ENCODE assay signal across 19 cellular contexts in the genomic region with DNA sequence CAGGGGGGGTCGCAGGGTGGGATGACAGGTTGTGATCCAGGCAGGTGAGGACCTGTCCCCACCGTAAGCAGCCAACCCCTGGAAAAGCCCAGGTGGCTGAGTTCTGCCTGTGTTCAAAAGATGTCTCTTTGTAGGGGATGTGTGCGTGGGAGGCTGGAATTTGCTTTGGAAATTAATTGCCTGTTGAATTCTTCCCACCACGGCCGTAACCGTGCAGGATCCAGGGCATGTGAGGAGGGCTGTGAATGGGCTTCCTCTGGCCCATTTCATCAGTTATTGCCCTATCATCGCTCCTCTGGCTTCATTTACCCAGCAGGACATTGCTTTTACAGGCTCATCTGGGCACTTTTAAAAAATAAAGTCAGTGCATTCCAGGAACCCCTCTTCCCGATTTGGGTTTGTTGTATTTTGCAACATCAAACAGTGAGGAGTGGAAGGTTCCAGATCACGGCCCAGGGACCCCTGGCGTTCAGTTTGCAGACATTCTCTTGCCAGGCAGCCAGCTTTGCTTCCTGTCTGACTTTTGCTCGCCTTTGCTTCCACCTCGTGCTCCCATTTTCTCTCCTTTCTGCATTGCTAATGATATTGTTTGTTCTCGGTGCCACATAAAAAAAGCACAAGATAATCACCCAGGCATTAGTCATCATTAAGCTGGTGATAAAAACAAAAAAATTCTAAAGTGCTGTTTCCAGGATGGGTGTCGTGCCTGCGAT.
DNase-seq lines count a peak whose midpoint lies in the region; ATAC-seq and TF ChIP-seq lines count a peak whose summit lies in the region.
"Had no signal": no experiment of that assay in that cellular context is flagged by ENCODE, and none has a peak within 500 bp of the region (broad histone marks: within the 10 kb centered on the region; RNA-seq: fewer than 3 reads in every experiment).

No MANE protein-coding gene starts in this region.

- no peaks in the 10 kb centered on the region; the same call in 1 of the 2 replicates for H4K20me1 ChIP-seq in OCI-LY7 (ENCODE audit: insufficient read depth, low read length)

- H3K36me3 Mint-ChIP-seq in neural crest cell (ENCODE audit: low read depth), result no peaks in the 10 kb centered on the region
- H3K36me3 Mint-ChIP-seq: CD4-positive, CD25-positive, alpha-beta regulatory T cell had no signal

- intact Hi-C loops in OCI-LY7 (cut with micrococcal nuclease; ENCODE audit: unreplicated experiment), result no loop called here

- H3K4me2 ChIP-seq in OCI-LY7 (ENCODE audit: low read length), result no peak overlapping the region

- no peaks in the 10 kb centered on the region for H3K79me2 ChIP-seq in OCI-LY7 (ENCODE audit: insufficient read depth, low read depth, low read length)

- H3K4me1 Mint-ChIP-seq in neural crest cell, result peaks cover 41% of the 10 kb centered on the region
- H3K4me1 Mint-ChIP-seq: CD4-positive, CD25-positive, alpha-beta regulatory T cell had no signal

- in situ Hi-C loops in brain microvascular endothelial cell (cut with HindIII; ENCODE audit: low pct_ligation_motif_present, low sequenced_read_pairs), result no loop called here

- H3K27me3 Mint-ChIP-seq in neural crest cell (ENCODE audit: low read depth), result no peaks in the 10 kb centered on the region
- H3K27me3 Mint-ChIP-seq: CD4-positive, CD25-positive, alpha-beta regulatory T cell had no signal

- H3K27me3 ChIP-seq in brain microvascular endothelial cell (replicated peaks) (no peaks in the 10 kb centered on the region), foreskin keratinocyte (no peaks in the 10 kb centered on the region)

- ATAC-seq in foreskin keratinocyte (no peak), GM21390 (IDR thresholded peaks at IDR 0.05; ENCODE audit: unreplicated experiment) (no peak)
- ATAC-seq: HepG2 had no signal

- H3K4me3 Mint-ChIP-seq in neural crest cell, result peak overlapping the region; percentile 15
- H3K4me3 Mint-ChIP-seq: CD4-positive, CD25-positive, alpha-beta regulatory T cell had no signal

- H3K36me3 ChIP-seq in OCI-LY7 (ENCODE audit: insufficient read depth, low read length) (no peaks in the 10 kb centered on the region), brain microvascular endothelial cell (replicated peaks) (no peaks in the 10 kb centered on the region)

- POLR2A ChIA-PET in AG04449 (lab: Yijun Ruan, JAX) (no interaction called here), OCI-LY7 (lab: Charles Lee) (no interaction called here)

- no peaks in the 10 kb centered on the region for H3K4me1 ChIP-seq in OCI-LY7 (ENCODE audit: insufficient read depth, low read length, poor library complexity, severe bottlenecking)
- H3K4me1 ChIP-seq in foreskin keratinocyte, result no peaks in the 10 kb centered on the region

- no peak overlapping the region for H3K4me3 ChIP-seq in AG04449 (ENCODE audit: low read depth, low read length)
- no peak overlapping the region for H3K4me3 ChIP-seq in OCI-LY7 (ENCODE audit: low read depth, low read length, poor library complexity, severe bottlenecking)
- H3K4me3 ChIP-seq in brain microvascular endothelial cell (ENCODE audit: low read depth, low read length), result no peak overlapping the region
- H3K4me3 ChIP-seq: GM23248 had no signal

- DNase-seq in AG04449 (ENCODE audit: low read depth, low spot score), result no peak
- peak; percentile 16 for DNase-seq in OCI-LY7 (ENCODE audit: low spot score)
- DNase-seq in brain microvascular endothelial cell, result no peak
- no peak for DNase-seq in neural crest cell (ENCODE audit: low read depth, low spot score)
- no peak for DNase-seq in foreskin keratinocyte
- no peak for DNase-seq in activated naive CD4-positive, alpha-beta T cell treated with anti-CD3 and anti-CD28 coated beads, Interleukin-2, amount 50 U/mL, for 16 hours
- no peak for DNase-seq in dedifferentiated amniotic fluid mesenchymal stem cell (ENCODE audit: extremely low spot score)
- DNase-seq: CD4-positive, CD25-positive, alpha-beta regulatory T cell; DMS79 treated with DMSO at 0.1 percent for 48 hours; GF-D8; GM23248; Kasumi-1; NCI-H1105 treated with DMSO at 0.1 percent for 48 hours; NCI-H1930; NCI-H2171 treated with DMSO at 0.1 percent for 48 hours; NCI-H82; SIG-M5 had no signal

- H3K27ac Mint-ChIP-seq in neural crest cell (ENCODE audit: unreplicated experiment), result peak overlapping the region; percentile 10
- H3K27ac Mint-ChIP-seq: CD4-positive, CD25-positive, alpha-beta regulatory T cell had no signal

- H2AFZ ChIP-seq in OCI-LY7 (ENCODE audit: low read length), result no peak overlapping the region
- H2AFZ ChIP-seq: GM23248 had no signal

- TF ChIP-seq CTCF in AG04449 (IDR thresholded peaks at IDR 0.05; ENCODE audit: insufficient read depth, low read length, missing control alignments) (peak; percentile 21), OCI-LY7 (conservative IDR thresholded peaks at IDR 0.05; ENCODE audit: low read length) (peak; percentile 57), brain microvascular endothelial cell (IDR thresholded peaks at IDR 0.05; ENCODE audit: low read depth, low read length, missing control alignments) (peak; percentile 20), neural crest cell (conservative IDR thresholded peaks at IDR 0.05) (no peak), foreskin keratinocyte (conservative IDR thresholded peaks at IDR 0.05) (no peak)

- H3K9me2 ChIP-seq in OCI-LY7 (ENCODE audit: insufficient read depth, low read length), result no peaks in the 10 kb centered on the region

- BruUV-seq in OCI-LY7 (replicated peaks; lab: Mats Ljungman, UMichigan), result no TSS peak

- CTCF ChIA-PET in AG04449 (lab: Yijun Ruan, JAX) (interaction anchor here (1.3 kb wide), 1 partner anchor 10 kb away, joined by 3 read pairs; no protein-coding TSS in a partner anchor), OCI-LY7 (lab: Charles Lee; ENCODE audit: unreplicated experiment) (no interaction called here)

- H3K27ac ChIP-seq in OCI-LY7 (ENCODE audit: low read depth, low read length, poor library complexity, severe bottlenecking), result no peak overlapping the region
- H3K27ac ChIP-seq in brain microvascular endothelial cell, result no peak overlapping the region
- no peak overlapping the region for H3K27ac ChIP-seq in foreskin keratinocyte
- H3K27ac ChIP-seq: GM23248 had no signal

- no peaks in the 10 kb centered on the region for H3K9me3 Mint-ChIP-seq in neural crest cell
- H3K9me3 Mint-ChIP-seq: CD4-positive, CD25-positive, alpha-beta regulatory T cell had no signal

- H3K9me3 ChIP-seq in OCI-LY7 (ENCODE audit: low read length), result no peaks in the 10 kb centered on the region

Comparison
In these comparisons a context has a peak if more than half of its experiments do, and no peak if none do; other contexts are left out.
1. CTCF ChIP-seq: peak in AG04449 (single experiment), OCI-LY7 (single experiment) and brain microvascular endothelial cell (single experiment); none in neural crest cell (single experiment) and foreskin keratinocyte (single experiment).